8 cellular contexts compared by ENCODE assay signal in the genomic region with DNA sequence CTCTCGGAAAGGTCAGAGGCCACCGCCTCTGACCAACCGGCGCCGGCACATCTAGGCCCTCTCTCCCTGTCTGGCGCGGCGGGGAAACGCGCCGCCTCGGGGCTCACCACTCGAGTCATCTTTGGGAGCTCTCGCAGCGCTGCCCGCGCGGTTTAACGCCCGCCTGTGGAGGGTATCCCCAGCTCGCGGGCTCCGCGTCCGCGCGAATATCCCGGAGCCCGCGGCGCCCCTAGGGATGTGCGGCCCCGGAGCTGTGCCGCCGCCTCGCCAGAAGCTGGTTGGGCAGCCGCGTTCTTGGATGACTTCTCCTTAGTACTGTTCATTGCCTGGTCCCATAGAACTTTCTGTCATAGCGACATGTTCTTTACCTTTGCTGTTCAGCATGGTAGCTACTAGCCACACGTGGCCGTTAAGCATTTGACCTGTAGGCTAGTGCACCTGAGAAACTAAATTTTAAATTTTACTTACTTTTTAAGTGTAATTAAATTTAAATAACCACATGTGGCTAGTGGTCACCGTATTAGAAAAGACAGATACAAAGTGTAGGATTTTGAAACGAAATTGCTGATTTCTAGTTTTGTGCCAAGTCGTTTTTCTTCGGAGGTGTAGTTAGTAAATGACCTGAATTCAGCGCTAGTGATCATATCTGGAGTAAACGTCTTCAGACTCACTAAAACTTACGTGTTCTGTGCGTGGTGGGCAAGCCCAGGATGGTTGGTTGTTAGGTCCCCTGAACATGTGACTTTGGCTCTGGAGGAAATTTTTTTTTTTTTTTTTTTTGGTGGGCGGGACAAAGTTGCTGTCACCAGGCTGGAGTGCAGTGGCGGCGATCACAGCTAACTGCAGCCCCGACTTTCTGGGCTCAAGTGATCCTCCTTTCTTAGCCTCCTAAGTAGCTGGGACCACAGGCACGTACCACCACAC. TPM values are rescaled to one million over a fixed set of nuclear protein-coding genes. Genes with fewer than 3 reads are reported as not detected.
DNase-seq lines count a peak whose midpoint lies in the region; ATAC-seq and TF ChIP-seq lines count a peak whose summit lies in the region.

No MANE protein-coding gene starts in this region.

- H3K27ac ChIP-seq in SJSA1, result peak overlapping the region; percentile 90
- H3K27ac ChIP-seq in left ventricle myocardium inferior (replicated peaks), result peak overlapping the region; percentile 97

- H3K36me3 ChIP-seq in SJSA1 (peaks cover 23% of the 10 kb centered on the region), left ventricle myocardium inferior (peaks cover 29% of the 10 kb centered on the region)

- H3K4me1 Mint-ChIP-seq in activated naive CD8-positive, alpha-beta T cell (ENCODE audit: low read depth), result peaks cover 25% of the 10 kb centered on the region

- H3K27me3 ChIP-seq in SJSA1 (replicated peaks) (no peaks in the 10 kb centered on the region), left ventricle myocardium inferior (ENCODE audit: low read depth) (no peaks in the 10 kb centered on the region)

- peak overlapping the region; percentile 95 for H3K27ac Mint-ChIP-seq in activated naive CD8-positive, alpha-beta T cell

- DNase-seq in AG20443 (ENCODE audit: low spot score) (peak; percentile 70), SJSA1 (ENCODE audit: low read depth in 1 of 2, low spot score in 2 of 2) (peak; percentile 42 to 46), left ventricle myocardium inferior (peak; percentile 20), retina (peak; percentile 50), NCI-H128 (lab: John Stamatoyannopoulos, UW; ENCODE audit: unreplicated experiment) (no peak)

- H3K36me3 Mint-ChIP-seq in activated naive CD8-positive, alpha-beta T cell, result peaks cover 3% of the 10 kb centered on the region

- H3K4me1 ChIP-seq in SJSA1 (replicated peaks) (peaks cover 4% of the 10 kb centered on the region), left ventricle myocardium inferior (peaks cover 61% of the 10 kb centered on the region)

- peak overlapping the region; percentile 98 for H3K4me3 Mint-ChIP-seq in activated naive CD8-positive, alpha-beta T cell

- H3K9me3 ChIP-seq in SJSA1 (replicated peaks) (no peaks in the 10 kb centered on the region), left ventricle myocardium inferior (replicated peaks) (no peaks in the 10 kb centered on the region)

- peak overlapping the region; percentile 88 for H3K4me3 ChIP-seq in SJSA1
- H3K4me3 ChIP-seq in left ventricle myocardium inferior, result peak overlapping the region; percentile 81

- peak; percentile 12 for ATAC-seq in HG03460 (IDR thresholded peaks at IDR 0.05; ENCODE audit: unreplicated experiment)

- no peaks in the 10 kb centered on the region for H3K9me3 Mint-ChIP-seq in activated naive CD8-positive, alpha-beta T cell (ENCODE audit: low read depth)

- no peaks in the 10 kb centered on the region for H3K27me3 Mint-ChIP-seq in activated naive CD8-positive, alpha-beta T cell

- TF ChIP-seq CTCF in left ventricle myocardium inferior (IDR thresholded peaks at IDR 0.05; ENCODE audit: borderline replicate concordance), result no peak

- peak; percentile 31 for TF ChIP-seq POLR2A in GM19099 (IDR thresholded peaks at IDR 0.05; ENCODE audit: extremely low read depth, insufficient read length, low read depth)

- intact Hi-C loops in left ventricle myocardium inferior (cut with micrococcal nuclease), result no loop called here

RNA-seq across cellular contexts. Expression of a gene that starts 0.8 kb away (rescaled TPM):
- total RNA-seq in SJSA1 (2014; rRNA removed; shearing (Covaris generic)), result 85.5 and 93.4 TPM in 2 replicates
- total RNA-seq in left ventricle myocardium inferior, result 180 TPM

RNA-seq across cellular contexts. Expression of a gene that starts 20.8 kb away (rescaled TPM):
- 21.9 and 32.6 TPM in 2 replicates for total RNA-seq in SJSA1 (2014; rRNA removed; shearing (Covaris generic))
- total RNA-seq in left ventricle myocardium inferior, result 94.1 TPM
